Comparison of ENCODE assay signal across 29 cellular contexts in genomic region chr1:241453732-241454131, GRCh38.
DNase-seq lines count a peak whose midpoint lies in the region; TF ChIP-seq lines count a peak whose summit lies in the region.
"Had no signal": no experiment of that assay in that cellular context is flagged by ENCODE, and none has a peak within 500 bp of the region (broad histone marks: within the 10 kb centered on the region; RNA-seq: fewer than 3 reads in every experiment).

No MANE protein-coding gene starts in this region.

- H3K36me3 ChIP-seq in HEK293 (ENCODE audit: control insufficient read depth in 2 of 2, insufficient read depth in 1 of 2, low read length in 2 of 2) = no peaks in the 10 kb centered on the region
- no peaks in the 10 kb centered on the region for H3K36me3 ChIP-seq in esophagus muscularis mucosa
- H3K36me3 ChIP-seq: BE2C; BLaER1; BLaER1 treated with 17β-estradiol and CSF1 and Interleukin-3, amounts not matched to agents 10 nM and 100 nM had no signal

- no peak for TF ChIP-seq POLR2A in esophagus muscularis mucosa (IDR thresholded peaks at IDR 0.05; ENCODE audit: low read depth)

- TF ChIP-seq EP300 in esophagus muscularis mucosa (IDR thresholded peaks at IDR 0.05) = no peak

- H3K27ac ChIP-seq in HEK293 (ENCODE audit: extremely low read depth, low read depth, low read length) (no peak overlapping the region), esophagus muscularis mucosa (replicated peaks in 1 of 4) (no peak overlapping the region)
- H3K27ac ChIP-seq: 22Rv1; A549; BLaER1; BLaER1 treated with 17β-estradiol and CSF1 and Interleukin-3, amounts not matched to agents 10 nM and 100 nM; C4-2B had no signal

- H3K4me3 ChIP-seq in HEK293 (ENCODE audit: low read depth, low read length) = no peak overlapping the region
- no peak overlapping the region for H3K4me3 ChIP-seq in esophagus muscularis mucosa
- H3K4me3 ChIP-seq: A549; BLaER1; BLaER1 treated with 17β-estradiol and CSF1 and Interleukin-3, amounts not matched to agents 10 nM and 100 nM had no signal

- POLR2A ChIA-PET in HEK293 (lab: Yijun Ruan, JAX) (no interaction called here), GM10248 (lab: Yijun Ruan, JAX) (no interaction called here)

- H3K9me3 ChIP-seq in HEK293 (ENCODE audit: control insufficient read depth, insufficient read depth, low read depth, low read length) (no peaks in the 10 kb centered on the region), esophagus muscularis mucosa (no peaks in the 10 kb centered on the region)
- H3K9me3 ChIP-seq: A549; BE2C; BLaER1; BLaER1 treated with 17β-estradiol and CSF1 and Interleukin-3, amounts not matched to agents 10 nM and 100 nM; Caco-2 had no signal

- intact Hi-C loops in esophagus muscularis mucosa (cut with DNase I) = no loop called here

- DNase-seq in esophagus muscularis mucosa (ENCODE audit: extremely low spot score) (peak; percentile 14), ureter (ENCODE audit: low spot score) (no peak), GM10248 (ENCODE audit: extremely low spot score) (no peak)
- DNase-seq: 8988T; ACHN; AML-193; BE2C; C1 segment of cervical spinal cord; Caco-2; Calu3; CD4-positive, alpha-beta memory T cell; CD4-positive, alpha-beta T cell; CD4-positive, CD25-positive, alpha-beta regulatory T cell; CD8-positive, alpha-beta memory T cell; CD8-positive, alpha-beta T cell; COR-L47; DMS 273 treated with DMSO at 0.1 percent for 48 hours; DMS153; DMS53; DMS79; DMS79 treated with DMSO at 0.1 percent for 48 hours; DND-41; EL had no signal

- no peak for TF ChIP-seq CTCF in HEK293 (tag by site-specific recombination; IDR thresholded peaks at IDR 0.05)
- TF ChIP-seq CTCF in esophagus muscularis mucosa (IDR thresholded peaks at IDR 0.05) = no peak
- no peak for TF ChIP-seq CTCF in GM10248 (IDR thresholded peaks at IDR 0.05; ENCODE audit: control extremely low read depth, extremely low read depth, low read depth, missing control alignments)

- H3K27me3 ChIP-seq in esophagus muscularis mucosa = no peaks in the 10 kb centered on the region
- H3K27me3 ChIP-seq: BE2C; BLaER1; BLaER1 treated with 17β-estradiol and CSF1 and Interleukin-3, amounts not matched to agents 10 nM and 100 nM had no signal

- no peaks in the 10 kb centered on the region for H3K4me1 ChIP-seq in HEK293 (ENCODE audit: control insufficient read depth, insufficient read depth, low read length)
- no peaks in the 10 kb centered on the region for H3K4me1 ChIP-seq in esophagus muscularis mucosa
- H3K4me1 ChIP-seq: A549; BE2C; BLaER1; BLaER1 treated with 17β-estradiol and CSF1 and Interleukin-3, amounts not matched to agents 10 nM and 100 nM; Caco-2 had no signal

- CTCF ChIA-PET in HEK293 (lab: Yijun Ruan, JAX) = no interaction called here
- CTCF ChIA-PET in GM10248 (lab: Yijun Ruan, JAX) = no interaction called here

- WGBS in esophagus muscularis mucosa = 100% methylated on average over 1 of the region's 1 CpG

TF ChIP-seq in HEK293, 187 proteins besides CTCF, POLR2A, EP300 and RAD21:
- no peak for TF ChIP-seq KLF17 (tag by site-specific recombination; IDR thresholded peaks at IDR 0.05)
- TF ChIP-seq ZNF157 (tag by site-specific recombination; IDR thresholded peaks at IDR 0.05) = peak; percentile 97
- TF ChIP-seq ZNF529 (tag by site-specific recombination; IDR thresholded peaks at IDR 0.05; ENCODE audit: insufficient replicate concordance) = no peak
